ENCODE assay signal across 39 cellular contexts in the genomic region with DNA sequence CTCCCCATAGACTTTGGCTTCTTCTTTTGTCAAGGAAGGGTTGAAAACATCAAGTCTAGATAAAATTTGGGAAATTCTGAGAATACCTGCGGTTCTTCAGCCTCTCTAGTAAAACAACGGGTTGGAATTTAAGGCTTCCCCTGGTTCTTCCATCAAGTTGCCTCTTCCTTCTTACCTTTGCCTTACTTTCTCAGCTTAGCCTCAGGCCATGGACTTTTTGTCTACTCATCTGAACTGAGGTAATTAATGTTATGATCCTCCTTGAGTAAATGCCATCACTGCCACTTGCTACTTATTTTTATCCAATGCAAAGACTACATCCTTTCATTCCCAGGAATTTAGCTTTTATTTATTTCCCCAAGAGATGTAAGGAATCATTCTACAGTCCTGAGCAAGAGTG.
"Had no signal": no experiment of that assay in that cellular context is flagged by ENCODE, and none has a peak within 500 bp of the region (broad histone marks: within the 10 kb centered on the region; RNA-seq: fewer than 3 reads in every experiment).

No MANE protein-coding gene starts in this region.

- H3K4me1 ChIP-seq: adrenal gland, body of pancreas, breast epithelium had no signal

- H3K27me3 Mint-ChIP-seq: activated naive CD4-positive, alpha-beta T cell treated with anti-CD3 and anti-CD28 coated beads, Interleukin-2, amount 10 ng/mL, durations not matched to agents 7 days and 5 days; activated naive CD4-positive, alpha-beta T cell treated with anti-CD3 and anti-CD28 coated beads, Interleukin-2, amount 50 U/mL, for 24 hours; activated naive CD8-positive, alpha-beta T cell; activated naive CD8-positive, alpha-beta T cell treated with anti-CD3 and anti-CD28 coated beads for 36 hours; activated naive CD8-positive, alpha-beta T cell treated with anti-CD3 and anti-CD28 coated beads, Interleukin-2, amount 10 ng/mL, durations not matched to agents 7 days and 5 days; activated naive CD8-positive, alpha-beta T cell treated with anti-CD3 and anti-CD28 coated beads, Interleukin-2, amount 50 U/mL, for 24 hours; activated T-cell treated with anti-CD3 and anti-CD28 coated beads, Interleukin-2, amount 50 U/mL, for 24 hours; activated T-helper 17 cell treated with anti-CD3 and anti-CD28 coated beads, Interleukin-2, amount 50 U/mL, for 72 hours; brain; central memory CD8-positive, alpha-beta T cell had no signal

- H3K36me3 ChIP-seq: adrenal gland, ascending aorta, brain microvascular endothelial cell, breast epithelium, cardiac muscle cell had no signal

- H3K9me3 Mint-ChIP-seq: activated naive CD4-positive, alpha-beta T cell treated with anti-CD3 and anti-CD28 coated beads, Interleukin-2, amount 10 ng/mL, durations not matched to agents 7 days and 5 days; activated naive CD8-positive, alpha-beta T cell treated with anti-CD3 and anti-CD28 coated beads, Interleukin-2, amount 50 U/mL, for 24 hours; activated T-cell treated with anti-CD3 and anti-CD28 coated beads, Interleukin-2, amount 50 U/mL, for 4 hours; activated T-helper 2 cell treated with anti-CD3 and anti-CD28 coated beads, Interferon-gamma antibody, Interleukin-2, Interleukin-4, amounts not matched to agents 10 μg/mL and 5 μg/mL and 100 μg/mL, durations not matched to agents 14 hours and 24 hours and 36 hours; brain had no signal

- H3K9me3 ChIP-seq: adrenal gland, ascending aorta, body of pancreas, breast epithelium had no signal

- H3K27ac Mint-ChIP-seq: activated naive CD4-positive, alpha-beta T cell treated with anti-CD3 and anti-CD28 coated beads for 36 hours; activated naive CD4-positive, alpha-beta T cell treated with anti-CD3 and anti-CD28 coated beads, Interleukin-2, amount 10 ng/mL, durations not matched to agents 7 days and 5 days; activated naive CD4-positive, alpha-beta T cell treated with anti-CD3 and anti-CD28 coated beads, Interleukin-2, amount 50 U/mL, for 24 hours; activated naive CD4-positive, alpha-beta T cell treated with anti-CD3 and anti-CD28 coated beads, Interleukin-2, amount 50 U/mL, for 72 hours; activated naive CD8-positive, alpha-beta T cell; activated naive CD8-positive, alpha-beta T cell treated with anti-CD3 and anti-CD28 coated beads for 36 hours; activated naive CD8-positive, alpha-beta T cell treated with anti-CD3 and anti-CD28 coated beads, Interleukin-2, amount 10 ng/mL, durations not matched to agents 7 days and 5 days; activated naive CD8-positive, alpha-beta T cell treated with anti-CD3 and anti-CD28 coated beads, Interleukin-2, amount 50 U/mL, for 24 hours; activated T-cell treated with anti-CD3 and anti-CD28 coated beads, Interleukin-2, amount 50 U/mL, for 24 hours; activated T-cell treated with anti-CD3 and anti-CD28 coated beads, Interleukin-2, amount 50 U/mL, for 72 hours; activated T-helper 1 cell treated with anti-CD3 and anti-CD28 coated beads, Interleukin-12 subunit alpha, Interleukin-12 subunit beta, Interleukin-2, Interleukin-4 antibody, amounts not matched to agents 30 ng/mL and 10 ng/mL and 1 ng/mL, durations not matched to agents 14 hours and 24 hours and 36 hours; activated T-helper 17 cell treated with anti-CD3 and anti-CD28 coated beads, Interleukin-2, amount 50 U/mL, for 72 hours; activated T-helper 2 cell treated with anti-CD3 and anti-CD28 coated beads, Interferon-gamma antibody, Interleukin-2, Interleukin-4, amounts not matched to agents 10 μg/mL and 5 μg/mL and 100 μg/mL, durations not matched to agents 14 hours and 24 hours and 36 hours; brain had no signal

- H3K27me3 ChIP-seq: adrenal gland, ascending aorta, body of pancreas, brain microvascular endothelial cell, breast epithelium, cardiac muscle cell had no signal

- H3K4me3 Mint-ChIP-seq: activated naive CD4-positive, alpha-beta T cell treated with anti-CD3 and anti-CD28 coated beads for 36 hours; activated naive CD4-positive, alpha-beta T cell treated with anti-CD3 and anti-CD28 coated beads, Interleukin-2, amount 10 ng/mL, durations not matched to agents 7 days and 5 days; activated naive CD4-positive, alpha-beta T cell treated with anti-CD3 and anti-CD28 coated beads, Interleukin-2, amount 50 U/mL, for 24 hours; activated naive CD8-positive, alpha-beta T cell; activated naive CD8-positive, alpha-beta T cell treated with anti-CD3 and anti-CD28 coated beads for 36 hours; activated naive CD8-positive, alpha-beta T cell treated with anti-CD3 and anti-CD28 coated beads, Interleukin-2, amount 10 ng/mL, durations not matched to agents 7 days and 5 days; activated naive CD8-positive, alpha-beta T cell treated with anti-CD3 and anti-CD28 coated beads, Interleukin-2, amount 50 U/mL, for 24 hours; activated T-cell treated with anti-CD3 and anti-CD28 coated beads, Interleukin-2, amount 50 U/mL, for 24 hours; activated T-cell treated with anti-CD3 and anti-CD28 coated beads, Interleukin-2, amount 50 U/mL, for 4 hours; activated T-cell treated with anti-CD3 and anti-CD28 coated beads, Interleukin-2, amount 50 U/mL, for 72 hours; activated T-helper 1 cell treated with anti-CD3 and anti-CD28 coated beads, Interleukin-12 subunit alpha, Interleukin-12 subunit beta, Interleukin-2, Interleukin-4 antibody, amounts not matched to agents 30 ng/mL and 10 ng/mL and 1 ng/mL, durations not matched to agents 14 hours and 24 hours and 36 hours; activated T-helper 17 cell treated with anti-CD3 and anti-CD28 coated beads, Interleukin-2, amount 50 U/mL, for 72 hours; brain; central memory CD8-positive, alpha-beta T cell had no signal

- H3K4me1 Mint-ChIP-seq: activated naive CD4-positive, alpha-beta T cell treated with anti-CD3 and anti-CD28 coated beads, Interleukin-2, amount 10 ng/mL, durations not matched to agents 7 days and 5 days; activated naive CD4-positive, alpha-beta T cell treated with anti-CD3 and anti-CD28 coated beads, Interleukin-2, amount 50 U/mL, for 24 hours; activated naive CD8-positive, alpha-beta T cell treated with anti-CD3 and anti-CD28 coated beads for 36 hours; activated naive CD8-positive, alpha-beta T cell treated with anti-CD3 and anti-CD28 coated beads, Interleukin-2, amount 10 ng/mL, durations not matched to agents 7 days and 5 days; activated naive CD8-positive, alpha-beta T cell treated with anti-CD3 and anti-CD28 coated beads, Interleukin-2, amount 50 U/mL, for 24 hours; activated T-helper 17 cell treated with anti-CD3 and anti-CD28 coated beads, Interleukin-2, amount 50 U/mL, for 72 hours; central memory CD8-positive, alpha-beta T cell had no signal

- H3K36me3 Mint-ChIP-seq: activated naive CD4-positive, alpha-beta T cell treated with anti-CD3 and anti-CD28 coated beads, Interleukin-2, amount 10 ng/mL, durations not matched to agents 7 days and 5 days; activated naive CD4-positive, alpha-beta T cell treated with anti-CD3 and anti-CD28 coated beads, Interleukin-2, amount 50 U/mL, for 24 hours; activated naive CD4-positive, alpha-beta T cell treated with anti-CD3 and anti-CD28 coated beads, Interleukin-2, amount 50 U/mL, for 72 hours; activated naive CD8-positive, alpha-beta T cell; activated naive CD8-positive, alpha-beta T cell treated with anti-CD3 and anti-CD28 coated beads for 36 hours; activated naive CD8-positive, alpha-beta T cell treated with anti-CD3 and anti-CD28 coated beads, Interleukin-2, amount 10 ng/mL, durations not matched to agents 7 days and 5 days; brain had no signal

- DNase-seq: activated effector memory CD4-positive, alpha-beta T cell treated with anti-CD3 and anti-CD28 coated beads, Interleukin-2, amount 50 U/mL, for 16 hours; activated effector memory CD4-positive, alpha-beta T cell treated with Interleukin-2 at 50 U/mL for 16 hours; activated gamma-delta T cell; activated gamma-delta T cell treated with Interleukin-2 at 50 U/mL for 16 hours; activated naive CD4-positive, alpha-beta T cell; activated naive CD4-positive, alpha-beta T cell treated with anti-CD3 and anti-CD28 coated beads for 36 hours; activated naive CD4-positive, alpha-beta T cell treated with anti-CD3 and anti-CD28 coated beads, Interleukin-2, amount 10 ng/mL, durations not matched to agents 7 days and 5 days; activated naive CD4-positive, alpha-beta T cell treated with anti-CD3 and anti-CD28 coated beads, Interleukin-2, amount 50 U/mL, for 16 hours; activated naive CD4-positive, alpha-beta T cell treated with Interleukin-2 at 50 U/mL for 16 hours; activated naive CD8-positive, alpha-beta T cell treated with anti-CD3 and anti-CD28 coated beads for 36 hours; activated naive CD8-positive, alpha-beta T cell treated with anti-CD3 and anti-CD28 coated beads, Interleukin-2, amount 10 ng/mL, durations not matched to agents 7 days and 5 days; activated naive CD8-positive, alpha-beta T cell treated with anti-CD3 and anti-CD28 coated beads, Interleukin-2, amount 50 U/mL, for 24 hours; activated T-cell treated with anti-CD3 and anti-CD28 coated beads for 4 hours; activated T-cell treated with anti-CD3 and anti-CD28 coated beads, Interleukin-2, amount 50 U/mL, for 1 hour; activated T-cell treated with anti-CD3 and anti-CD28 coated beads, Interleukin-2, amount 50 U/mL, for 24 hours; activated T-cell treated with anti-CD3 and anti-CD28 coated beads, Interleukin-2, amount 50 U/mL, for 4 hours; activated T-cell treated with anti-CD3 and anti-CD28 coated beads, Interleukin-2, amount 50 U/mL, for 48 hours; activated T-cell treated with anti-CD3 and anti-CD28 coated beads, Interleukin-2, amount 50 U/mL, for 72 hours; adrenal gland; amniotic stem cell; amygdala; anterior cingulate cortex; aorta; body of pancreas; brain microvascular endothelial cell; caudate nucleus; central memory CD4-positive, alpha-beta T cell; cerebellar nuclear complex had no signal

- H3K27ac ChIP-seq: adrenal gland, ascending aorta, body of pancreas, brain microvascular endothelial cell, breast epithelium, cardiac muscle cell had no signal

- H3K4me3 ChIP-seq: adrenal gland, ascending aorta, body of pancreas, breast epithelium, cardiac muscle cell had no signal
